ENCODE assay signal across 8 cellular contexts in genomic region chr2:111120253-111121027, GRCh38. TPM values are rescaled to one million over a fixed set of nuclear protein-coding genes. Genes with fewer than 3 reads are reported as not detected.
DNase-seq lines count a peak whose midpoint lies in the region; ATAC-seq and TF ChIP-seq lines count a peak whose summit lies in the region.

TSS of gene BCL2L11 (plus strand) at chr2:111120914. CDS start at chr2:111123746, 2,832 bp downstream.

- in situ Hi-C loops in GM13977 (cut with MboI; ENCODE audit: low pct_unique_long_range_greater_than_20kb, low sequenced_read_pairs, unreplicated experiment), result loop anchor here (25.0 kb wide), 1 partner anchor 592 kb away; no protein-coding TSS in a partner anchor

- peak within 1 kb of the TSS; percentile 61 to 86 for H3K4me3 ChIP-seq in uterus

- no peaks in the 10 kb centered on the region for H3K9me3 ChIP-seq in uterus

- peak; percentile 93 to 95 for TF ChIP-seq POLR2A in uterus (IDR thresholded peaks at IDR 0.05)

- peak within 1 kb of the TSS; percentile 42 to 63 for H3K27ac ChIP-seq in uterus

- intact Hi-C loops in T-helper 1 cell treated with Interleukin-12 subunit alpha and Interleukin-12 subunit beta and Interleukin-4 antibody, amounts not matched to agents 30 ng/mL and 1 ng/mL, for 36 hours (cut with micrococcal nuclease), result loop anchor here (1.0 to 2.0 kb wide), 4 partner anchors 118 to 934 kb away; partner anchors contain the start of gene TMEM87B
- intact Hi-C loops in left ventricle myocardium superior (cut with micrococcal nuclease), result no loop called here
- intact Hi-C loops in uterus (cut with DNase I; ENCODE audit: low total_unique reads), result no loop called here

- peak; percentile 93 for DNase-seq in GM13977 (ENCODE audit: low spot score)
- DNase-seq in NCI-H146 treated with DMSO at 0.1 percent for 48 hours (lab: John Stamatoyannopoulos, UW; ENCODE audit: unreplicated experiment), result peak; percentile 85
- DNase-seq in amniotic epithelial cell (ENCODE audit: low read depth), result peak; percentile 89
- peak; percentile 97 for DNase-seq in left ventricle myocardium superior
- DNase-seq in pulmonary artery endothelial cell (ENCODE audit: low read depth, low spot score), result peak; percentile 76
- DNase-seq in uterus, result peak; percentile 86 to 92

- TF ChIP-seq CTCF in GM13977 (IDR thresholded peaks at IDR 0.05; ENCODE audit: extremely low read depth, insufficient read depth, missing control alignments), result peak; percentile 24
- TF ChIP-seq CTCF in uterus (IDR thresholded peaks at IDR 0.05), result peak in 1 of 4 experiments; percentile 29

- ATAC-seq in HG02870 (IDR thresholded peaks at IDR 0.05; ENCODE audit: unreplicated experiment), result peak; percentile 50
- peak; percentile 79 for ATAC-seq in left ventricle myocardium superior

- H3K36me3 ChIP-seq in uterus, result no peaks in the 10 kb centered on the region

- H3K27me3 ChIP-seq in uterus, result no peaks in the 10 kb centered on the region

- H3K4me1 ChIP-seq in uterus, result peaks cover 0 to 4% of the 10 kb centered on the region in 2 donors

RNA-seq across cellular contexts. Expression of gene BCL2L11, which starts in this region (rescaled TPM):
- total RNA-seq in T-helper 1 cell treated with Interleukin-12 subunit alpha and Interleukin-12 subunit beta and Interleukin-4 antibody, amounts not matched to agents 30 ng/mL and 1 ng/mL, for 36 hours, result 119 and 126 TPM in 2 replicates
- total RNA-seq in left ventricle myocardium superior (10.1 TPM), pulmonary artery endothelial cell (8.0 and 9.2 TPM in 2 replicates), uterus (10 to 100 TPM in 3 of 4 donors, 1 to 10 TPM in 1; 2.0 to 21.8 (median 15.4) TPM)

Comparison
In these comparisons a context has a peak if more than half of its experiments do, and no peak if none do; other contexts are left out.
1. Peak in every context shown above with its lines: DNase-seq, ATAC-seq, H3K4me3 ChIP-seq and H3K27ac ChIP-seq.